8 cellular contexts compared by ENCODE assay signal in the genomic region with DNA sequence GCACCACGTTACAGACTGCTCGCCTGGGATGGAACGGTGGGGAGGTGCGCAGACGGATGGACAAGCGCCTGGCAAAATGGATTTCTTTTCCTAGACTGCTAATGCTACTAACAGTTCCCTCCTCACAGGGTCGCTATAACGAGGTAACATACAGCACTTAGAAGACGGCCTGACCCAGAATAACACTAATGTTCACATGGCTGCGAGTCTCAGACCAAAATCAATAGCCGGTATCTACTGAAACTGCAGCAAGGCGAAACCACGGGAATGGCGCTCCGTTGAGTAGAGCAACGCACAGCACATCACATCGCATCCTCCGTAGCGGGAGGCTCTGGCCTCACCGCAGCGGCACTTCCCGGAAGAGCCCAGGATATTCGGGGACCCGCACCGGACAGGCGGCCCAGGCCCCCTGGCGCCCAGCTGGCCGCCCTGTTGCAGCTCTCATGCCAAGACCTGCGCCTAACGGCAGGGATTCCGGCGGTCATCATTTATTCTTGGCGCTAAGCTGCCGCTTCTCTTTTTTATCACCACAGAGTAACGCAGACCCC. TPM values are rescaled to one million over a fixed set of nuclear protein-coding genes. Genes with fewer than 3 reads are reported as not detected.
DNase-seq lines count a peak whose midpoint lies in the region; ATAC-seq lines count a peak whose summit lies in the region.

No MANE protein-coding gene starts in this region.

- no peaks in the 10 kb centered on the region for H3K27me3 Mint-ChIP-seq in T-cell

- peak overlapping the region; percentile 40 for H3K27ac ChIP-seq in caudate nucleus (ENCODE audit: low read depth, low read length)

- DNase-seq in GM03348 (ENCODE audit: low spot score) (peak; percentile 74), HPDE6-E6E7 (ENCODE audit: extremely low spot score) (peak; percentile 22), T-cell (peak in 19 of 34 experiments; percentile 5 to 52 (median 17)), caudate nucleus (lab: John Stamatoyannopoulos, UW) (peak in 24 of 61 donors; percentile 17 to 70 (median 54)), left colon (no peak), NCI-H187 treated with DMSO at 0.1 percent for 48 hours (lab: John Stamatoyannopoulos, UW) (no peak)
- peak; percentile 16 to 25 for DNase-seq in stimulated activated CD4-positive, alpha-beta T cell treated with anti-CD3 and anti-CD28 coated beads, Interleukin-4, amount 100 ng/mL, for 4 hours

- peaks cover 8% of the 10 kb centered on the region for H3K36me3 Mint-ChIP-seq in T-cell

- ATAC-seq in GM21390 (IDR thresholded peaks at IDR 0.05; ENCODE audit: unreplicated experiment) (peak; percentile 40), T-cell (replicated peaks in 1 of 4) (peak; percentile 39 to 47 (median 42)), left colon (peak; percentile 46)

- H3K4me3 Mint-ChIP-seq in T-cell = peak overlapping the region; percentile 87 to 93 (median 88)

- H3K27ac Mint-ChIP-seq in T-cell = peak overlapping the region; percentile 93

- intact Hi-C loops in left colon (cut with DNase I, micrococcal nuclease) = no loop called here

- CTCF ChIA-PET in T-cell (lab: Charles Lee) = no interaction called here

- POLR2A ChIA-PET in T-cell (lab: Charles Lee) = no interaction called here

- no peaks in the 10 kb centered on the region for H3K9me3 Mint-ChIP-seq in T-cell

- peaks cover 43 to 52% (median 44%) of the 10 kb centered on the region in 3 donors for H3K4me1 Mint-ChIP-seq in T-cell

RNA-seq across cellular contexts. Expression of a gene that starts 46.6 kb away (rescaled TPM):
- 10 to 100 TPM; 47.8 to 62.7 (median 57.5) TPM for total RNA-seq in T-cell
- total RNA-seq in left colon = 10 to 100 TPM; 67.8 to 69.6 TPM

Comparison
In these comparisons a context has a peak if more than half of its experiments do, and no peak if none do; other contexts are left out.
1. DNase-seq: peak in GM03348 (single experiment), HPDE6-E6E7 (single experiment), T-cell (19 of 34) and stimulated activated CD4-positive, alpha-beta T cell treated with anti-CD3 and anti-CD28 coated beads, Interleukin-4, amount 100 ng/mL, for 4 hours (2 of 2); none in left colon (0 of 2) and NCI-H187 treated with DMSO at 0.1 percent for 48 hours (single experiment).
2. Peak in every context shown above with its lines, with median percentiles within 50 percentile points of each other: ATAC-seq.